ENCODE assay signal across 13 cellular contexts in the genomic region with DNA sequence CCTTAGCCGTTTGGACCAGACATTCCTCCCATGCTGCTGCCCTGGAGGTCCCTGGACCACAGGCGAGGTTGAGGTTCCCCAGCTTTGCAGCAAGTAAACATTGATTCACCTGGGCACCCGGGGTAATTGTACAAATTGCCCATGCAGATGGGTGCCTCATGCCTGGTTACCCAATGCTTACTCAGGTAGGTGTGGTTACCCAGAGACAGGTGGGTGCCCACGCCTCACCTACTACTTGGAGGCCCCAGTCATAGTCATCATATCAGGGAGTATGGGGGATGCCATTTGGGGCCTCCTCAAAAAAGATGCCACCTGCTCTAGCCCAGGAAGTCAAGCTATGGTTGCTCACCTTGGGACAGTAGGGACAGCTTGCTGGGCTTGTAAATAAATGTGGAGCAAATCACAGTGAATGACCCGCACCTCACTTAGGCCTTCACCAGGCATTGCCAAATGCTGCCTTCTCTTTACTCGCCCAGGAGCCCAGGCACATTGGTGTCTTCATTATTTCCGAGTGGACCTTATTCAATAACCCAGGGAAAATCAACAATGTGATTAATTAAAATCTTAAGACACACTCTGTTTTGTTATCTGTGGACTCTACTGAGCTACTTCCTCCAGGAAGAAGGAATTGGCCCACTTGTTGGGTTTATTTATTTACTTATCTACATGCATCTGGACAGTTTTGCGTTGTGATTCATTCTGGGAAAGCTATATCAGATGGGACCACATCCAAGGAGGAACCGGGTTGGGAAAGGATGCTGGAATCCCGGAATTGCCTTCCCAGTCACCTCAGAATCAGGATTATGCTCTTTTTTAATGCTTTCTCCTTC. TPM values are rescaled to one million over a fixed set of nuclear protein-coding genes. Genes with fewer than 3 reads are reported as not detected.
DNase-seq lines count a peak whose midpoint lies in the region; ATAC-seq and TF ChIP-seq lines count a peak whose summit lies in the region.
"Had no signal": no experiment of that assay in that cellular context is flagged by ENCODE, and none has a peak within 500 bp of the region (broad histone marks: within the 10 kb centered on the region; RNA-seq: fewer than 3 reads in every experiment).

No MANE protein-coding gene starts in this region.

- H3K9me3 Mint-ChIP-seq in Calu3 (ENCODE audit: low read depth, unreplicated experiment), result no peaks in the 10 kb centered on the region
- H3K9me3 Mint-ChIP-seq in stimulated activated naive B cell treated with anti-CD40 and anti-IgM and Interleukin-4, amounts not matched to agents 10 μg/mL and 1 μg/mL and 100 μg/mL, for 72 hours, result no peaks in the 10 kb centered on the region
- H3K9me3 Mint-ChIP-seq: endodermal cell had no signal

- no peaks in the 10 kb centered on the region for H3K36me3 ChIP-seq in mucosa of descending colon (ENCODE audit: low read depth)

- peaks cover 6% of the 10 kb centered on the region for H3K36me3 Mint-ChIP-seq in Calu3 (ENCODE audit: insufficient read depth, unreplicated experiment)
- H3K36me3 Mint-ChIP-seq in stimulated activated naive B cell treated with anti-CD40 and anti-IgM and Interleukin-4, amounts not matched to agents 10 μg/mL and 1 μg/mL and 100 μg/mL, for 72 hours, result no peaks in the 10 kb centered on the region

- H3K4me1 Mint-ChIP-seq in Calu3 (ENCODE audit: low read depth, unreplicated experiment), result peaks cover 34% of the 10 kb centered on the region
- H3K4me1 Mint-ChIP-seq in stimulated activated naive B cell treated with anti-CD40 and anti-IgM and Interleukin-4, amounts not matched to agents 10 μg/mL and 1 μg/mL and 100 μg/mL, for 72 hours, result no peaks in the 10 kb centered on the region

- no peaks in the 10 kb centered on the region for H3K27me3 Mint-ChIP-seq in Calu3 (ENCODE audit: unreplicated experiment)
- peaks cover 6 to 13% of the 10 kb centered on the region in 2 donors for H3K27me3 Mint-ChIP-seq in stimulated activated naive B cell treated with anti-CD40 and anti-IgM and Interleukin-4, amounts not matched to agents 10 μg/mL and 1 μg/mL and 100 μg/mL, for 72 hours

- BruUV-seq in Calu3 (replicated peaks; lab: Mats Ljungman, UMichigan), result no TSS peak

- no peak for TF ChIP-seq CTCF in Calu3 (IDR thresholded peaks at IDR 0.05; ENCODE audit: unreplicated experiment)
- no peak for TF ChIP-seq CTCF in cardiac fibroblast (IDR thresholded peaks at IDR 0.05; ENCODE audit: low read depth, low read length)
- TF ChIP-seq CTCF in mucosa of descending colon (IDR thresholded peaks at IDR 0.05), result no peak

- no peak overlapping the region for H3K4me3 ChIP-seq in cardiac fibroblast (replicated peaks in 1 of 2; ENCODE audit: low read depth in 2 of 2, low read length in 2 of 2)
- H3K4me3 ChIP-seq in mucosa of descending colon, result no peak overlapping the region

- no peak overlapping the region for H3K4me3 Mint-ChIP-seq in Calu3 (ENCODE audit: low read depth, unreplicated experiment)
- H3K4me3 Mint-ChIP-seq in stimulated activated naive B cell treated with anti-CD40 and anti-IgM and Interleukin-4, amounts not matched to agents 10 μg/mL and 1 μg/mL and 100 μg/mL, for 72 hours, result no peak overlapping the region
- H3K4me3 Mint-ChIP-seq: endodermal cell had no signal

- ATAC-seq in mucosa of descending colon, result peak; percentile 91
- ATAC-seq in stimulated activated naive B cell treated with anti-CD40 and anti-IgM and Interleukin-4, amounts not matched to agents 10 μg/mL and 1 μg/mL and 100 μg/mL, for 72 hours (replicated peaks), result no peak
- ATAC-seq in left ventricle myocardium superior, result no peak

- H3K4me1 ChIP-seq in mucosa of descending colon (ENCODE audit: low read depth), result peaks cover 6% of the 10 kb centered on the region

- peak overlapping the region; percentile 31 for H3K27ac Mint-ChIP-seq in Calu3 (ENCODE audit: unreplicated experiment)
- no peak overlapping the region for H3K27ac Mint-ChIP-seq in stimulated activated naive B cell treated with anti-CD40 and anti-IgM and Interleukin-4, amounts not matched to agents 10 μg/mL and 1 μg/mL and 100 μg/mL, for 72 hours
- H3K27ac Mint-ChIP-seq: endodermal cell had no signal

- in situ Hi-C loops in KBM-7 (cut with MboI; ENCODE audit: low pct_unique_long_range_greater_than_20kb, low sequenced_read_pairs), result no loop called here

- H3K9me3 ChIP-seq in mucosa of descending colon, result no peaks in the 10 kb centered on the region

- intact Hi-C loops in Calu3 (cut with micrococcal nuclease; ENCODE audit: unreplicated experiment) (loop anchor here (5.0 kb wide), 1 partner anchor 81 kb away; no protein-coding TSS in a partner anchor), mucosa of descending colon (cut with DNase I, micrococcal nuclease) (no loop called here), left ventricle myocardium superior (cut with micrococcal nuclease) (no loop called here)

- DNase-seq in Calu3 (peak; percentile 39), NCI-H226 (peak; percentile 53), cardiac fibroblast (ENCODE audit: low read depth in 2 of 2) (peak; percentile 54 to 68), mucosa of descending colon (peak in 1 of 3 donors; percentile 29), Kasumi-1 (lab: John Stamatoyannopoulos, UW) (no peak), left ventricle myocardium superior (no peak), KBM-7 (no peak)
- DNase-seq in stimulated activated naive B cell treated with anti-CD40 and anti-IgM and Interleukin-4, amounts not matched to agents 10 μg/mL and 1 μg/mL and 100 μg/mL, for 72 hours, result no peak
- DNase-seq: activated CD4-positive, alpha-beta T cell treated with anti-CD3 and anti-CD28 coated beads for 48 hours; endodermal cell; NCI-H1694; retina had no signal

- CTCF ChIA-PET in Calu3 (lab: Charles Lee), result interaction anchor here (1.0 to 2.0 kb wide), 2 partner anchors 82 to 107 kb away, joined by 4 to 6 read pairs; no protein-coding TSS in a partner anchor

RNA-seq across cellular contexts. Expression of a gene that starts 35.6 kb away (rescaled TPM):
- total RNA-seq in Calu3 (2022), result 1.4 and 2.9 TPM in 2 replicates
- under 1 TPM in 1 of 3 donors, not detected in 2; 0.65 TPM for total RNA-seq in mucosa of descending colon
- total RNA-seq in left ventricle myocardium superior, result not detected
- total RNA-seq: SK-MEL-5 had no signal

Comparison
In these comparisons a context has a peak if more than half of its experiments do, and no peak if none do; other contexts are left out.
1. DNase-seq: peak in Calu3 (single experiment), NCI-H226 (single experiment) and cardiac fibroblast (2 of 2); none in stimulated activated naive B cell treated with anti-CD40 and anti-IgM and Interleukin-4, amounts not matched to agents 10 μg/mL and 1 μg/mL and 100 μg/mL, for 72 hours (single experiment), Kasumi-1 (0 of 2), left ventricle myocardium superior (single experiment) and KBM-7 (single experiment).